In the genomic region with DNA sequence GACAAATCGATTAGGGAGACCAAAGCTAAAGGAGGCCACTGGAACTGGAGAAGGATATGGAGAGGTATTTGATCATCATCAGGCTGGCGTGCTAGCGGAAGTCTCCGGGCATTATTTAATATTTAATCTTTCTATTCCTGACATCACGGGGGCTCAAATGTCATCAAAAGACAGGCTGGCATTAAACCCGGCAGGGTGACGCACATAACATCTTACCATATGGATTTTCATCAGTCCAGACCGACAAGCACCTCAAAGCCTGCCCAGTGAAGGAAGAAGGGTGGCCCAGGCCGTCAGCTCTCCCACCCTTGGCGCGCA, we compare ENCODE assay signal across 8 cellular contexts. TPM values are rescaled to one million over a fixed set of nuclear protein-coding genes. Genes with fewer than 3 reads are reported as not detected.
DNase-seq lines count a peak whose midpoint lies in the region; ATAC-seq and TF ChIP-seq lines count a peak whose summit lies in the region.

No MANE protein-coding gene starts in this region.

- H3K27ac ChIP-seq in adrenal gland = peak overlapping the region; percentile 82 to 98 (median 96)

- peaks cover 33% of the 10 kb centered on the region for H3K4me1 Mint-ChIP-seq in activated naive CD4-positive, alpha-beta T cell treated with anti-CD3 and anti-CD28 coated beads, Interleukin-2, amount 50 U/mL, for 24 hours
- H3K4me1 Mint-ChIP-seq in stimulated activated naive B cell treated with anti-CD40 and anti-IgM and Interleukin-4, amounts not matched to agents 10 μg/mL and 1 μg/mL and 100 μg/mL, for 72 hours = peaks cover 6 to 38% of the 10 kb centered on the region in 2 donors

- H3K27me3 Mint-ChIP-seq in activated naive CD4-positive, alpha-beta T cell treated with anti-CD3 and anti-CD28 coated beads, Interleukin-2, amount 50 U/mL, for 24 hours = no peaks in the 10 kb centered on the region
- H3K27me3 Mint-ChIP-seq in stimulated activated naive B cell treated with anti-CD40 and anti-IgM and Interleukin-4, amounts not matched to agents 10 μg/mL and 1 μg/mL and 100 μg/mL, for 72 hours = no peaks in the 10 kb centered on the region

- H3K36me3 ChIP-seq in adrenal gland (replicated peaks in 1 of 2) = no peaks in the 10 kb centered on the region

- H3K27me3 ChIP-seq in adrenal gland = no peaks in the 10 kb centered on the region

- no peak for DNase-seq in activated naive CD4-positive, alpha-beta T cell treated with Interleukin-2 at 50 U/mL for 16 hours
- DNase-seq in LNCaP clone FGC (ENCODE audit: low read depth) (no peak), adrenal gland (peak in 1 of 7 donors; percentile 15), NK-92 (lab: John Stamatoyannopoulos, UW; ENCODE audit: unreplicated experiment) (no peak), activated gamma-delta T cell treated with Interleukin-2 at 50 U/mL for 16 hours (no peak)
- DNase-seq in stimulated activated naive B cell treated with anti-CD40 and anti-IgM and Interleukin-4, amounts not matched to agents 10 μg/mL and 1 μg/mL and 100 μg/mL, for 72 hours = no peak

- intact Hi-C loops in adrenal gland (cut with DNase I) = no loop called here

- H3K4me3 Mint-ChIP-seq in activated naive CD4-positive, alpha-beta T cell treated with anti-CD3 and anti-CD28 coated beads, Interleukin-2, amount 50 U/mL, for 24 hours = peak overlapping the region; percentile 95
- H3K4me3 Mint-ChIP-seq in stimulated activated naive B cell treated with anti-CD40 and anti-IgM and Interleukin-4, amounts not matched to agents 10 μg/mL and 1 μg/mL and 100 μg/mL, for 72 hours = peak overlapping the region; percentile 88 to 94

- H3K4me1 ChIP-seq in adrenal gland (replicated peaks in 1 of 2) = peaks cover 7 to 36% of the 10 kb centered on the region in 2 donors

- 1 to 6% (median 1%) methylated on average over 7 to 11 of the region's 11 CpGs for WGBS in adrenal gland, 4 donors

- H3K9me3 ChIP-seq in adrenal gland (replicated peaks in 1 of 3) (no peaks in the 10 kb centered on the region), iPS-18c (ENCODE audit: control insufficient read depth, insufficient read depth, low read length) (no peaks in the 10 kb centered on the region)

- TF ChIP-seq CTCF in LNCaP clone FGC (IDR thresholded peaks at IDR 0.05; ENCODE audit: control insufficient read depth, extremely low read depth, insufficient read depth) = no peak
- no peak for TF ChIP-seq CTCF in adrenal gland (IDR thresholded peaks at IDR 0.05)

- ATAC-seq in stimulated activated naive B cell treated with anti-CD40 and anti-IgM and Interleukin-4, amounts not matched to agents 10 μg/mL and 1 μg/mL and 100 μg/mL, for 72 hours (replicated peaks) = peak; percentile 51 to 55

- H3K9me3 Mint-ChIP-seq in activated naive CD4-positive, alpha-beta T cell treated with anti-CD3 and anti-CD28 coated beads, Interleukin-2, amount 50 U/mL, for 24 hours = no peaks in the 10 kb centered on the region
- no peaks in the 10 kb centered on the region for H3K9me3 Mint-ChIP-seq in stimulated activated naive B cell treated with anti-CD40 and anti-IgM and Interleukin-4, amounts not matched to agents 10 μg/mL and 1 μg/mL and 100 μg/mL, for 72 hours

- peak overlapping the region; percentile 86 for H3K27ac Mint-ChIP-seq in activated naive CD4-positive, alpha-beta T cell treated with anti-CD3 and anti-CD28 coated beads, Interleukin-2, amount 50 U/mL, for 24 hours
- peak overlapping the region; percentile 95 for H3K27ac Mint-ChIP-seq in stimulated activated naive B cell treated with anti-CD40 and anti-IgM and Interleukin-4, amounts not matched to agents 10 μg/mL and 1 μg/mL and 100 μg/mL, for 72 hours

- H3K4me3 ChIP-seq in LNCaP clone FGC (ENCODE audit: low read depth, low read length) (peak overlapping the region; percentile 95), adrenal gland (peak overlapping the region; percentile 25 to 88 (median 76)), iPS-18c (ENCODE audit: insufficient read depth, low read depth, low read length) (peak overlapping the region; percentile 90)

- TF ChIP-seq POLR2A in adrenal gland (IDR thresholded peaks at IDR 0.05) = no peak

- H3K36me3 Mint-ChIP-seq in activated naive CD4-positive, alpha-beta T cell treated with anti-CD3 and anti-CD28 coated beads, Interleukin-2, amount 50 U/mL, for 24 hours = no peaks in the 10 kb centered on the region
- H3K36me3 Mint-ChIP-seq in stimulated activated naive B cell treated with anti-CD40 and anti-IgM and Interleukin-4, amounts not matched to agents 10 μg/mL and 1 μg/mL and 100 μg/mL, for 72 hours = no peaks in the 10 kb centered on the region

RNA-seq across cellular contexts. Expression of gene CCPG1, which starts 0.6 kb away (rescaled TPM):
- 10 to 100 TPM; 44.4 to 85.7 (median 71.3) TPM for total RNA-seq in adrenal gland
- 100 to 1,000 TPM in 1 of 3 donors, 10 to 100 TPM in 2; 19.5 to 102 (median 21.6) TPM for polyA plus RNA-seq in adrenal gland

RNA-seq across cellular contexts. Expression of gene PIERCE2, which starts 0.7 kb away (rescaled TPM):
- 1 to 10 TPM in 6 of 8 donors, under 1 TPM in 2; 0.75 to 6.4 (median 1.7) TPM for total RNA-seq in adrenal gland
- 1 to 10 TPM; 3.5 to 6.5 (median 4.3) TPM for polyA plus RNA-seq in adrenal gland
